ENCODE assay signal across 9 cellular contexts in the genomic region with DNA sequence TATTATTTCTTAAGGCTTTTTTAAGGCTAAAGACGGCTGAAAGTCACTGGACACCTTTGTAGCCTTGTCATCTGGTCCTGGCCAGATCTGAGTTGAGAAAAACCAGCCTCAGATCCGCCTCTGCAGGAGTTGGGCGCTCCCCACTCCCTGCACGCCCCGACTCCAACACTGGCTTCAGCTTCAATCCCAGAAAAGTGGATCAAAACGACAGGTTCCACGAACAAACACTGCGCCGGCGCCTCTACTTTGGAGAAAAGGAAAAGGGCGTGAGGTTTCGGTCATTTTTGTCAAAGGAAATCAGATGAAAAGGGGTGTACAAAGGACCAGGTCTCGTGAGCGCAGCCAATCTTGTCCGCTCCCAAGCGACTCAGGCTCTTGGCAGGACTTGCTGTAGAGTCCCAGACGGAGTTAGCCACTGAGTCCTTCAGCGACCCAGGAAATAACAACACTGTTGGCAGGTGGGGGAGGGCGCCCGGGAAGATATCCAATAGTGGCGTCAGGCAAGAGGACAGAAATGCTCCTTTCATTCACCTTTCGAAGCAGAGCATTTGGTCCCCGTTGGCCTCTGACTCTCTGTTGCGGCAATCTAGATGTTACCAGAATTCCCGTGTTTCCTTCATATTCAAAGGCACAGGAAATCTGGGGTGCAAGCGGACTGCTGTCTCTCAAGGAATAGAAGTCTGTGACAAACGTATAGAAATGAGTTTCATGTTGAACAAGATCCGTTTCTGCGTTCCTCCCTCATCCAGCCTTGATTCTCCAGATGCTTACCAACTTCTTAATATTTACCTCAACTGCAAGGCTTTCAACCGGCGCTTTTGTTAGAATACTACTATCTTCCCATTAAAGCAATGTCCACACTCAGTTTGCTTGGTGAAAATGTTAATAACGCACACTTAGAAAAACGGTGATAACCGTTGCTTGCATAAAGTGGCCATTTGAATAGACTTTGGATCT. TPM values are rescaled to one million over a fixed set of nuclear protein-coding genes. Genes with fewer than 3 reads are reported as not detected.
DNase-seq lines count a peak whose midpoint lies in the region; ATAC-seq and TF ChIP-seq lines count a peak whose summit lies in the region.
"Had no signal": no experiment of that assay in that cellular context is flagged by ENCODE, and none has a peak within 500 bp of the region (broad histone marks: within the 10 kb centered on the region; RNA-seq: fewer than 3 reads in every experiment).

No MANE protein-coding gene starts in this region.

- DNase-seq in Ammon's horn (ENCODE audit: low spot score) (peak; percentile 12), NB4 (ENCODE audit: low read depth) (no peak), endothelial cell (ENCODE audit: low spot score) (peak; percentile 4), naive B cell (no peak), NCI-H1436 (lab: John Stamatoyannopoulos, UW) (no peak), MG63 (no peak), amniotic stem cell (lab: John Stamatoyannopoulos, UW) (no peak), MV-4-11 (lab: John Stamatoyannopoulos, UW) (no peak)
- DNase-seq: mesenchymal stem cell had no signal

- H3K36me3 Mint-ChIP-seq in endothelial cell (ENCODE audit: low read depth, unreplicated experiment) (no peaks in the 10 kb centered on the region), naive B cell (no peaks in the 10 kb centered on the region)

- H3K27ac Mint-ChIP-seq in endothelial cell (ENCODE audit: unreplicated experiment) (no peak overlapping the region), naive B cell (no peak overlapping the region)

- TF ChIP-seq CTCF in NB4 (IDR thresholded peaks at IDR 0.05; ENCODE audit: low read depth, low read length) (no peak), endothelial cell (IDR thresholded peaks at IDR 0.05; ENCODE audit: unreplicated experiment) (no peak)

- TF ChIP-seq POLR2A in NB4 (IDR thresholded peaks at IDR 0.05; ENCODE audit: extremely low read depth, insufficient read length) = no peak

- H3K9me3 ChIP-seq in MG63 = no peaks in the 10 kb centered on the region

- ATAC-seq in naive B cell (ENCODE audit: low read depth in 2 of 2) = no peak

- H3K4me3 Mint-ChIP-seq in endothelial cell (ENCODE audit: unreplicated experiment) (no peak overlapping the region), naive B cell (peak overlapping the region; percentile 33 to 87 (median 65))

- H3K27me3 ChIP-seq in MG63 = peaks cover 6% of the 10 kb centered on the region; the same call in 1 of the 2 replicates

- H3K4me3 ChIP-seq in NB4 (ENCODE audit: low read depth, low read length) (peak overlapping the region; percentile 51), MG63 (no peak overlapping the region)

- H3K27me3 Mint-ChIP-seq in endothelial cell (ENCODE audit: unreplicated experiment) (peaks cover 14% of the 10 kb centered on the region), naive B cell (peaks cover 39 to 79% (median 47%) of the 10 kb centered on the region in 3 donors)

- H3K4me1 Mint-ChIP-seq in endothelial cell (ENCODE audit: unreplicated experiment) = peaks cover 12% of the 10 kb centered on the region
- H3K4me1 Mint-ChIP-seq in naive B cell = peaks cover 12 to 31% (median 21%) of the 10 kb centered on the region in 3 donors

- no peaks in the 10 kb centered on the region for H3K36me3 ChIP-seq in MG63

- H3K9me3 Mint-ChIP-seq in endothelial cell (ENCODE audit: unreplicated experiment) = no peaks in the 10 kb centered on the region
- H3K9me3 Mint-ChIP-seq in naive B cell = peaks cover 2 to 16% (median 7%) of the 10 kb centered on the region in 7 donors

RNA-seq across cellular contexts. Expression of gene CCNA1, which starts 1.8 kb away (rescaled TPM):
- total RNA-seq in endothelial cell (ENCODE audit: unreplicated experiment) = not detected
- polyA plus RNA-seq in naive B cell (ENCODE audit: low read depth in 6 of 6) = 1 to 10 TPM in 1 of 6 donors, under 1 TPM in 3, not detected in 2; 0.23 to 1.1 (median 0.47) TPM
- 0.49 and 0.59 TPM in 2 replicates for total RNA-seq in MG63 (2014; rRNA removed; shearing (Covaris generic); ENCODE audit: low replicate concordance)

Comparison
In these comparisons a context has a peak if more than half of its experiments do, and no peak if none do; other contexts are left out.
1. DNase-seq: peak in Ammon's horn (single experiment) and endothelial cell (single experiment); none in NB4 (single experiment), naive B cell (single experiment), NCI-H1436 (single experiment), MG63 (single experiment), amniotic stem cell (single experiment) and MV-4-11 (single experiment).